In genomic region chr9:134720136-134720753, GRCh38 we compare ENCODE assay signal across 16 cellular contexts.
DNase-seq lines count a peak whose midpoint lies in the region; ATAC-seq, FAIRE-seq and TF ChIP-seq lines count a peak whose summit lies in the region.
"Had no signal": no experiment of that assay in that cellular context is flagged by ENCODE, and none has a peak within 500 bp of the region (broad histone marks: within the 10 kb centered on the region; RNA-seq: fewer than 3 reads in every experiment).

No MANE protein-coding gene starts in this region.

- peak overlapping the region; percentile 67 for H2BK5ac ChIP-seq in neuronal stem cell (ENCODE audit: low read length)

- H2BK120ac ChIP-seq in neuronal stem cell (ENCODE audit: low read depth, low read length), result no peak overlapping the region

- H3K4me3 ChIP-seq in astrocyte (ENCODE audit: insufficient read depth, low read depth, low read length), result no peak overlapping the region
- no peak overlapping the region for H3K4me3 ChIP-seq in neuronal stem cell (ENCODE audit: low read length in 2 of 2)
- H3K4me3 ChIP-seq in Karpas-422 (ENCODE audit: low read length), result no peak overlapping the region
- H3K4me3 ChIP-seq: HAP-1 had no signal

- H3K9me2 ChIP-seq in Karpas-422 (replicated peaks; ENCODE audit: insufficient read depth, low read length), result no peaks in the 10 kb centered on the region

- peaks cover 32% of the 10 kb centered on the region for H3K36me3 ChIP-seq in astrocyte (ENCODE audit: insufficient read depth, low read length)
- H3K36me3 ChIP-seq in neuronal stem cell (replicated peaks in 1 of 2; ENCODE audit: control insufficient read depth in 2 of 2, insufficient read depth in 2 of 2, low read length in 2 of 2), result no peaks in the 10 kb centered on the region
- H3K36me3 ChIP-seq in Karpas-422 (ENCODE audit: insufficient read depth, low read length), result no peaks in the 10 kb centered on the region
- H3K36me3 ChIP-seq: HAP-1 had no signal

- DNase-seq in Right ventricle myocardium inferior (ENCODE audit: missing footprints) (peak; percentile 35), cardiac septum (ENCODE audit: low spot score) (no peak), astrocyte (ENCODE audit: low read depth) (no peak), neuronal stem cell (ENCODE audit: low spot score) (no peak), NCI-H510A (lab: John Stamatoyannopoulos, UW) (no peak), Karpas-422 (no peak), NCI-H2196 treated with DMSO at 0.1 percent for 48 hours (lab: John Stamatoyannopoulos, UW; ENCODE audit: unreplicated experiment) (no peak)
- DNase-seq: AML-193; C1 segment of cervical spinal cord; Calu3; CD4-positive, alpha-beta T cell; DMS 273 treated with DMSO at 0.1 percent for 48 hours; GOT3 had no signal

- TF ChIP-seq CTCF in astrocyte (IDR thresholded peaks at IDR 0.05; ENCODE audit: insufficient read depth, low read depth, low read length), result no peak

- H3K18ac ChIP-seq in neuronal stem cell (ENCODE audit: low read length), result peak overlapping the region; percentile 45

- H3K9ac ChIP-seq in astrocyte (ENCODE audit: low read length) (no peak overlapping the region), neuronal stem cell (ENCODE audit: low read depth, low read length, poor library complexity) (peak overlapping the region; percentile 38), Karpas-422 (ENCODE audit: low read length) (no peak overlapping the region)

- no peak overlapping the region for H2AFZ ChIP-seq in astrocyte (ENCODE audit: low read depth, low read length)
- H2AFZ ChIP-seq in neuronal stem cell (ENCODE audit: low read length), result no peak overlapping the region
- no peak overlapping the region for H2AFZ ChIP-seq in Karpas-422 (ENCODE audit: low read length)

- H3K4me1 Mint-ChIP-seq in astrocyte (ENCODE audit: low read depth, unreplicated experiment), result peaks cover 37% of the 10 kb centered on the region

- H4K20me1 ChIP-seq in astrocyte (ENCODE audit: insufficient read depth, low read length) (peaks cover 100% of the 10 kb centered on the region), Karpas-422 (ENCODE audit: insufficient read depth, low read depth, low read length) (no peaks in the 10 kb centered on the region)

- H3K9me3 Mint-ChIP-seq in astrocyte (ENCODE audit: unreplicated experiment), result no peaks in the 10 kb centered on the region
- H3K9me3 Mint-ChIP-seq: CD4-positive, alpha-beta T cell had no signal

- H4K8ac ChIP-seq in neuronal stem cell (ENCODE audit: low read depth, low read length), result no peak overlapping the region

- peak overlapping the region; percentile 50 for H3K27ac Mint-ChIP-seq in astrocyte (ENCODE audit: unreplicated experiment)
- H3K27ac Mint-ChIP-seq: CD4-positive, alpha-beta T cell; IgD-negative memory B cell had no signal

- H3K79me2 ChIP-seq in astrocyte (ENCODE audit: insufficient read depth, low read length) (peaks cover 100% of the 10 kb centered on the region), Karpas-422 (ENCODE audit: low read length) (no peaks in the 10 kb centered on the region)

- H2AK5ac ChIP-seq in neuronal stem cell (ENCODE audit: low read depth, low read length), result no peak overlapping the region

- no peak overlapping the region for H2BK12ac ChIP-seq in neuronal stem cell (ENCODE audit: low read length)

- peaks cover 34% of the 10 kb centered on the region for H3K36me3 Mint-ChIP-seq in astrocyte (ENCODE audit: low read depth, unreplicated experiment)
- H3K36me3 Mint-ChIP-seq: IgD-negative memory B cell had no signal

- no peak for ATAC-seq in Right ventricle myocardium inferior

- H3K79me1 ChIP-seq in neuronal stem cell (ENCODE audit: low read depth, low read length), result peaks cover 6% of the 10 kb centered on the region

- H3K4ac ChIP-seq in neuronal stem cell (ENCODE audit: low read length), result no peak overlapping the region

- no CpG with 5 or more reads among the region's 17 CpGs for WGBS in neuronal stem cell (ENCODE audit: extremely low coverage in 2 of 2, insufficient read length in 2 of 2, insufficient replicate concordance in 1 of 2), 2 donors

- no peak overlapping the region for H2BK15ac ChIP-seq in neuronal stem cell (ENCODE audit: low read length)

- H3K27me3 ChIP-seq in astrocyte (ENCODE audit: insufficient read depth, low read length), result no peaks in the 10 kb centered on the region
- H3K27me3 ChIP-seq in neuronal stem cell (ENCODE audit: control insufficient read depth in 3 of 3, insufficient read depth in 3 of 3, low read depth in 1 of 3, low read length in 3 of 3), result no peaks in the 10 kb centered on the region
- no peaks in the 10 kb centered on the region for H3K27me3 ChIP-seq in Karpas-422 (ENCODE audit: low read length)

- intact Hi-C loops in Right ventricle myocardium inferior (cut with DNase I), result no loop called here
- intact Hi-C loops in cardiac septum (cut with DNase I), result no loop called here

- no peaks in the 10 kb centered on the region for H3K9me3 ChIP-seq in astrocyte (ENCODE audit: insufficient read depth, low read depth, low read length)
- H3K9me3 ChIP-seq in neuronal stem cell (replicated peaks in 1 of 2; ENCODE audit: control insufficient read depth in 2 of 2, insufficient read depth in 1 of 2, low read depth in 1 of 2, low read length in 2 of 2), result no peaks in the 10 kb centered on the region
- no peaks in the 10 kb centered on the region for H3K9me3 ChIP-seq in Karpas-422 (ENCODE audit: low read length)
- H3K9me3 ChIP-seq: HAP-1 had no signal

- H3K4me1 ChIP-seq in astrocyte (ENCODE audit: insufficient read depth, low read length), result peaks cover 19% of the 10 kb centered on the region
- H3K4me1 ChIP-seq in neuronal stem cell (ENCODE audit: control insufficient read depth in 2 of 2, insufficient read depth in 1 of 2, low read depth in 1 of 2, low read length in 2 of 2), result peaks cover 0 to 3% of the 10 kb centered on the region in 2 donors
- peaks cover 7% of the 10 kb centered on the region; the same call in 1 of the 2 replicates for H3K4me1 ChIP-seq in Karpas-422 (ENCODE audit: low read length)
- H3K4me1 ChIP-seq: HAP-1 had no signal

- H4K91ac ChIP-seq in neuronal stem cell (ENCODE audit: low read depth, low read length, poor library complexity), result no peak overlapping the region

- H3K27me3 Mint-ChIP-seq in astrocyte (ENCODE audit: low read depth, unreplicated experiment), result no peaks in the 10 kb centered on the region

- H3K4me2 ChIP-seq in astrocyte (ENCODE audit: low read length) (no peak overlapping the region), neuronal stem cell (ENCODE audit: insufficient read depth, low read length, poor library complexity, severe bottlenecking) (no peak overlapping the region), Karpas-422 (ENCODE audit: low read depth, low read length, poor library complexity, severe bottlenecking) (no peak overlapping the region)

- no peak overlapping the region for H3K14ac ChIP-seq in neuronal stem cell (ENCODE audit: low read length)

- no peak for FAIRE-seq in astrocyte (lab: Jason Lieb, UNC)

- H3K27ac ChIP-seq in astrocyte (ENCODE audit: low read depth, low read length) (no peak overlapping the region), neuronal stem cell (replicated peaks; ENCODE audit: low read length) (no peak overlapping the region), Karpas-422 (ENCODE audit: low read length) (no peak overlapping the region)
- H3K27ac ChIP-seq: 22Rv1 had no signal

- H3K4me3 Mint-ChIP-seq in astrocyte (ENCODE audit: unreplicated experiment), result no peak overlapping the region
- H3K4me3 Mint-ChIP-seq: CD4-positive, alpha-beta T cell had no signal

- H3K23ac ChIP-seq in neuronal stem cell (ENCODE audit: low read depth, low read length, poor library complexity), result no peak overlapping the region
